In genomic region chr10:125638555-125638954, GRCh38 we compare ENCODE assay signal across 1 cellular context.
TF ChIP-seq lines count a peak whose summit lies in the region.

No MANE protein-coding gene starts in this region.

TF ChIP-seq in HCT116, 20 proteins besides CTCF, POLR2A, EP300 and RAD21 (continued from another document):
- TF ChIP-seq, protein P1, sequence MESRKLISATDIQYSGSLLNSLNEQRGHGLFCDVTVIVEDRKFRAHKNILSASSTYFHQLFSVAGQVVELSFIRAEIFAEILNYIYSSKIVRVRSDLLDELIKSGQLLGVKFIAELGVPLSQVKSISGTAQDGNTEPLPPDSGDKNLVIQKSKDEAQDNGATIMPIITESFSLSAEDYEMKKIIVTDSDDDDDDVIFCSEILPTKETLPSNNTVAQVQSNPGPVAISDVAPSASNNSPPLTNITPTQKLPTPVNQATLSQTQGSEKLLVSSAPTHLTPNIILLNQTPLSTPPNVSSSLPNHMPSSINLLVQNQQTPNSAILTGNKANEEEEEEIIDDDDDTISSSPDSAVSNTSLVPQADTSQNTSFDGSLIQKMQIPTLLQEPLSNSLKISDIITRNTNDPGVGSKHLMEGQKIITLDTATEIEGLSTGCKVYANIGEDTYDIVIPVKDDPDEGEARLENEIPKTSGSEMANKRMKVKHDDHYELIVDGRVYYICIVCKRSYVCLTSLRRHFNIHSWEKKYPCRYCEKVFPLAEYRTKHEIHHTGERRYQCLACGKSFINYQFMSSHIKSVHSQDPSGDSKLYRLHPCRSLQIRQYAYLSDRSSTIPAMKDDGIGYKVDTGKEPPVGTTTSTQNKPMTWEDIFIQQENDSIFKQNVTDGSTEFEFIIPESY (IDR thresholded peaks at IDR 0.05; ENCODE audit: extremely low read depth, insufficient replicate concordance, low read length): no peak
- TF ChIP-seq EZH2phosphoT487 (IDR thresholded peaks at IDR 0.05; ENCODE audit: borderline replicate concordance): no peak
- TF ChIP-seq EZH2 (IDR thresholded peaks at IDR 0.05): no peak
- TF ChIP-seq, protein P2, sequence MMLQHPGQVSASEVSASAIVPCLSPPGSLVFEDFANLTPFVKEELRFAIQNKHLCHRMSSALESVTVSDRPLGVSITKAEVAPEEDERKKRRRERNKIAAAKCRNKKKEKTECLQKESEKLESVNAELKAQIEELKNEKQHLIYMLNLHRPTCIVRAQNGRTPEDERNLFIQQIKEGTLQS (IDR thresholded peaks at IDR 0.05): no peak
- no peak for TF ChIP-seq ZFX (IDR thresholded peaks at IDR 0.05)
- no peak for TF ChIP-seq MAX (IDR thresholded peaks at IDR 0.05)
- no peak for TF ChIP-seq FOSL1 (IDR thresholded peaks at IDR 0.05; ENCODE audit: low read depth)
- no peak for TF ChIP-seq SRF (IDR thresholded peaks at IDR 0.05; ENCODE audit: low read depth)
TF ChIP-seq in HCT116: peak in this region for 0.
